1 cellular context compared by ENCODE assay signal in the genomic region with DNA sequence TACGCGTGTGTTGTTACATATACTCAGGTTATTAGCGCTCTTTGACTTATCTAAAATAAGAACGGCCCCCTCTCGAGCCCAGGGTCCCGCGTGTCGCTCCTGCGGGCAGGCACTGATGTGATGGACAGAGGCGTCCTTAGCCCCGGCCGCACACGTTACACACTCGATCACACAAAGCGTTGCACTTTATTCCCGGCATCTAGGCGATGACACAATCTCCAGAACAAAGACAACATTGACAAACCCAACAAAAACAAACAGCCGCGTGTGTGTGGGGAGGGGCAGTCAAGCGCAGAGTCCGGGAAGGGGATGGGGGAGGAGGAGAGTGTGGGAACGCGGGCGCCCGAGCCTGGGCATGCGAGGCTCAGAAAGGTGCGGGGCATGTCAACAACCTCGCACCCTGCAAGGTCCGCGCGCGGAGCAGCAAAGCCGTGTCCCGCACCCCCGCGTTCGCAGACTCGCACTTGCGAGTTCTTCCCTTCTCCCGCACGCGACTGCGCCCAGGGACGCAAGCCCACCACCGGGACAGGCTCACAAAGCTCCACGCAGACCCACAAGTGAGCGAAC.
A peak's percentile ranks its signal among the peaks of the same experiment; 100 is the strongest.
TF ChIP-seq lines count a peak whose summit lies in the region.

No MANE protein-coding gene starts in this region.

TF ChIP-seq in K562, 482 proteins besides CTCF, POLR2A, EP300 and RAD21 (continued from another document):
- TF ChIP-seq, protein P1, sequence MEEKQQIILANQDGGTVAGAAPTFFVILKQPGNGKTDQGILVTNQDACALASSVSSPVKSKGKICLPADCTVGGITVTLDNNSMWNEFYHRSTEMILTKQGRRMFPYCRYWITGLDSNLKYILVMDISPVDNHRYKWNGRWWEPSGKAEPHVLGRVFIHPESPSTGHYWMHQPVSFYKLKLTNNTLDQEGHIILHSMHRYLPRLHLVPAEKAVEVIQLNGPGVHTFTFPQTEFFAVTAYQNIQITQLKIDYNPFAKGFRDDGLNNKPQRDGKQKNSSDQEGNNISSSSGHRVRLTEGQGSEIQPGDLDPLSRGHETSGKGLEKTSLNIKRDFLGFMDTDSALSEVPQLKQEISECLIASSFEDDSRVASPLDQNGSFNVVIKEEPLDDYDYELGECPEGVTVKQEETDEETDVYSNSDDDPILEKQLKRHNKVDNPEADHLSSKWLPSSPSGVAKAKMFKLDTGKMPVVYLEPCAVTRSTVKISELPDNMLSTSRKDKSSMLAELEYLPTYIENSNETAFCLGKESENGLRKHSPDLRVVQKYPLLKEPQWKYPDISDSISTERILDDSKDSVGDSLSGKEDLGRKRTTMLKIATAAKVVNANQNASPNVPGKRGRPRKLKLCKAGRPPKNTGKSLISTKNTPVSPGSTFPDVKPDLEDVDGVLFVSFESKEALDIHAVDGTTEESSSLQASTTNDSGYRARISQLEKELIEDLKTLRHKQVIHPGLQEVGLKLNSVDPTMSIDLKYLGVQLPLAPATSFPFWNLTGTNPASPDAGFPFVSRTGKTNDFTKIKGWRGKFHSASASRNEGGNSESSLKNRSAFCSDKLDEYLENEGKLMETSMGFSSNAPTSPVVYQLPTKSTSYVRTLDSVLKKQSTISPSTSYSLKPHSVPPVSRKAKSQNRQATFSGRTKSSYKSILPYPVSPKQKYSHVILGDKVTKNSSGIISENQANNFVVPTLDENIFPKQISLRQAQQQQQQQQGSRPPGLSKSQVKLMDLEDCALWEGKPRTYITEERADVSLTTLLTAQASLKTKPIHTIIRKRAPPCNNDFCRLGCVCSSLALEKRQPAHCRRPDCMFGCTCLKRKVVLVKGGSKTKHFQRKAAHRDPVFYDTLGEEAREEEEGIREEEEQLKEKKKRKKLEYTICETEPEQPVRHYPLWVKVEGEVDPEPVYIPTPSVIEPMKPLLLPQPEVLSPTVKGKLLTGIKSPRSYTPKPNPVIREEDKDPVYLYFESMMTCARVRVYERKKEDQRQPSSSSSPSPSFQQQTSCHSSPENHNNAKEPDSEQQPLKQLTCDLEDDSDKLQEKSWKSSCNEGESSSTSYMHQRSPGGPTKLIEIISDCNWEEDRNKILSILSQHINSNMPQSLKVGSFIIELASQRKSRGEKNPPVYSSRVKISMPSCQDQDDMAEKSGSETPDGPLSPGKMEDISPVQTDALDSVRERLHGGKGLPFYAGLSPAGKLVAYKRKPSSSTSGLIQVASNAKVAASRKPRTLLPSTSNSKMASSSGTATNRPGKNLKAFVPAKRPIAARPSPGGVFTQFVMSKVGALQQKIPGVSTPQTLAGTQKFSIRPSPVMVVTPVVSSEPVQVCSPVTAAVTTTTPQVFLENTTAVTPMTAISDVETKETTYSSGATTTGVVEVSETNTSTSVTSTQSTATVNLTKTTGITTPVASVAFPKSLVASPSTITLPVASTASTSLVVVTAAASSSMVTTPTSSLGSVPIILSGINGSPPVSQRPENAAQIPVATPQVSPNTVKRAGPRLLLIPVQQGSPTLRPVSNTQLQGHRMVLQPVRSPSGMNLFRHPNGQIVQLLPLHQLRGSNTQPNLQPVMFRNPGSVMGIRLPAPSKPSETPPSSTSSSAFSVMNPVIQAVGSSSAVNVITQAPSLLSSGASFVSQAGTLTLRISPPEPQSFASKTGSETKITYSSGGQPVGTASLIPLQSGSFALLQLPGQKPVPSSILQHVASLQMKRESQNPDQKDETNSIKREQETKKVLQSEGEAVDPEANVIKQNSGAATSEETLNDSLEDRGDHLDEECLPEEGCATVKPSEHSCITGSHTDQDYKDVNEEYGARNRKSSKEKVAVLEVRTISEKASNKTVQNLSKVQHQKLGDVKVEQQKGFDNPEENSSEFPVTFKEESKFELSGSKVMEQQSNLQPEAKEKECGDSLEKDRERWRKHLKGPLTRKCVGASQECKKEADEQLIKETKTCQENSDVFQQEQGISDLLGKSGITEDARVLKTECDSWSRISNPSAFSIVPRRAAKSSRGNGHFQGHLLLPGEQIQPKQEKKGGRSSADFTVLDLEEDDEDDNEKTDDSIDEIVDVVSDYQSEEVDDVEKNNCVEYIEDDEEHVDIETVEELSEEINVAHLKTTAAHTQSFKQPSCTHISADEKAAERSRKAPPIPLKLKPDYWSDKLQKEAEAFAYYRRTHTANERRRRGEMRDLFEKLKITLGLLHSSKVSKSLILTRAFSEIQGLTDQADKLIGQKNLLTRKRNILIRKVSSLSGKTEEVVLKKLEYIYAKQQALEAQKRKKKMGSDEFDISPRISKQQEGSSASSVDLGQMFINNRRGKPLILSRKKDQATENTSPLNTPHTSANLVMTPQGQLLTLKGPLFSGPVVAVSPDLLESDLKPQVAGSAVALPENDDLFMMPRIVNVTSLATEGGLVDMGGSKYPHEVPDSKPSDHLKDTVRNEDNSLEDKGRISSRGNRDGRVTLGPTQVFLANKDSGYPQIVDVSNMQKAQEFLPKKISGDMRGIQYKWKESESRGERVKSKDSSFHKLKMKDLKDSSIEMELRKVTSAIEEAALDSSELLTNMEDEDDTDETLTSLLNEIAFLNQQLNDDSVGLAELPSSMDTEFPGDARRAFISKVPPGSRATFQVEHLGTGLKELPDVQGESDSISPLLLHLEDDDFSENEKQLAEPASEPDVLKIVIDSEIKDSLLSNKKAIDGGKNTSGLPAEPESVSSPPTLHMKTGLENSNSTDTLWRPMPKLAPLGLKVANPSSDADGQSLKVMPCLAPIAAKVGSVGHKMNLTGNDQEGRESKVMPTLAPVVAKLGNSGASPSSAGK (IDR thresholded peaks at IDR 0.05) = peak; percentile 44; the same call in 1 of the 2 replicates
- TF ChIP-seq RBBP5 (IDR thresholded peaks at IDR 0.05; ENCODE audit: borderline replicate concordance, insufficient read depth, low read length, poor library complexity, severe bottlenecking) (peak; percentile 37), ZNF561 (CRISPR knock-in tag; conservative IDR thresholded peaks at IDR 0.05) (no peak), HMG20B (CRISPR knock-in tag; IDR thresholded peaks at IDR 0.05) (no peak)
